ENCODE assay signal across 20 cellular contexts in the genomic region with DNA sequence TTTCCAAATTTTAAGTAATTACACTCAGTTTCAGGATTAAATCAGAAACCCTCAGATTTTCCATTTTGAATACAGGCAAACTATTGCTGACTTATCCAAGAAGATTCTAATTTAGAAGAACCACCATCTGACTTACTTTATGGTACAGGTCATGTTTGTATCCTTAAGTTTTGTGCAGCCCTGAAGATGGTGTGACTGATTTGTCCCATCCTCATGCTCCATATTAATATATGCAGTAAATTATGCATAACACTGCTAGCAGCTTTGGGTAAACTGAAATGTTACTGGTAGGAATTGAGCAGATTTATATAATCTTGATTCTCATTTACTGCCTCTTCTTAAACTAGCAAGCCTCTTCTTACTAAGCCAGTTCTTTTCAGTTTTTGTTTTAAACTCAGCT.
DNase-seq lines count a peak whose midpoint lies in the region; ATAC-seq lines count a peak whose summit lies in the region.
"Had no signal": no experiment of that assay in that cellular context is flagged by ENCODE, and none has a peak within 500 bp of the region (broad histone marks: within the 10 kb centered on the region; RNA-seq: fewer than 3 reads in every experiment).

No MANE protein-coding gene starts in this region.

- H3K27ac Mint-ChIP-seq in activated naive CD4-positive, alpha-beta T cell treated with anti-CD3 and anti-CD28 coated beads, Interleukin-2, amount 10 ng/mL, durations not matched to agents 7 days and 5 days = peak overlapping the region; percentile 79
- peak overlapping the region; percentile 97 for H3K27ac Mint-ChIP-seq in activated naive CD8-positive, alpha-beta T cell treated with anti-CD3 and anti-CD28 coated beads, Interleukin-2, amount 50 U/mL, for 24 hours

- DNase-seq in activated naive CD4-positive, alpha-beta T cell treated with anti-CD3 and anti-CD28 coated beads, Interleukin-2, amount 10 ng/mL, durations not matched to agents 7 days and 5 days = no peak
- no peak for DNase-seq in activated naive CD4-positive, alpha-beta T cell (lab: John Stamatoyannopoulos, UW)
- DNase-seq in activated naive CD8-positive, alpha-beta T cell treated with anti-CD3 and anti-CD28 coated beads, Interleukin-2, amount 50 U/mL, for 24 hours = no peak
- DNase-seq in OCI-M2 (lab: John Stamatoyannopoulos, UW; ENCODE audit: unreplicated experiment) (no peak), middle frontal gyrus (ENCODE audit: extremely low spot score, low spot score) (no peak)
- DNase-seq: activated effector memory CD4-positive, alpha-beta T cell treated with anti-CD3 and anti-CD28 coated beads, Interleukin-2, amount 50 U/mL, for 16 hours; brain microvascular endothelial cell; Calu3; dorsolateral prefrontal cortex; lower lobe of right lung; NCI-H446; retina; SHP77; substantia nigra had no signal

- ATAC-seq in HG03280 (IDR thresholded peaks at IDR 0.05; ENCODE audit: unreplicated experiment) (peak; percentile 26), HG03520 (IDR thresholded peaks at IDR 0.05; ENCODE audit: unreplicated experiment) (no peak), GM21447 (IDR thresholded peaks at IDR 0.05; ENCODE audit: unreplicated experiment) (no peak)
- ATAC-seq in activated naive CD8-positive, alpha-beta T cell treated with anti-CD3 and anti-CD28 coated beads, Interleukin-2, amount 50 U/mL, for 24 hours = peak; percentile 89
- ATAC-seq: esophagus mucosa, HepG2, lower lobe of right lung had no signal

- H3K9me3 Mint-ChIP-seq in activated naive CD4-positive, alpha-beta T cell treated with anti-CD3 and anti-CD28 coated beads, Interleukin-2, amount 10 ng/mL, durations not matched to agents 7 days and 5 days = no peaks in the 10 kb centered on the region
- no peaks in the 10 kb centered on the region for H3K9me3 Mint-ChIP-seq in activated naive CD8-positive, alpha-beta T cell treated with anti-CD3 and anti-CD28 coated beads, Interleukin-2, amount 50 U/mL, for 24 hours
- H3K9me3 Mint-ChIP-seq: neural crest cell had no signal

- no peak overlapping the region for H3K4me3 Mint-ChIP-seq in activated naive CD4-positive, alpha-beta T cell treated with anti-CD3 and anti-CD28 coated beads, Interleukin-2, amount 10 ng/mL, durations not matched to agents 7 days and 5 days
- H3K4me3 Mint-ChIP-seq in activated naive CD8-positive, alpha-beta T cell treated with anti-CD3 and anti-CD28 coated beads, Interleukin-2, amount 50 U/mL, for 24 hours = peak overlapping the region; percentile 69
- H3K4me3 Mint-ChIP-seq: neural crest cell had no signal

- H3K27me3 Mint-ChIP-seq in activated naive CD4-positive, alpha-beta T cell treated with anti-CD3 and anti-CD28 coated beads, Interleukin-2, amount 10 ng/mL, durations not matched to agents 7 days and 5 days = no peaks in the 10 kb centered on the region
- no peaks in the 10 kb centered on the region for H3K27me3 Mint-ChIP-seq in activated naive CD8-positive, alpha-beta T cell treated with anti-CD3 and anti-CD28 coated beads, Interleukin-2, amount 50 U/mL, for 24 hours

- CTCF ChIA-PET in activated naive CD4-positive, alpha-beta T cell treated with anti-CD3 and anti-CD28 coated beads, Interleukin-2, amount 10 ng/mL, durations not matched to agents 7 days and 5 days (lab: Charles Lee) = interaction anchor here (1.0 to 1.5 kb wide), 3 partner anchors 18 to 61 kb away, joined by 3 to 5 read pairs (median 4); no protein-coding TSS in a partner anchor

- peaks cover 60% of the 10 kb centered on the region for H3K4me1 Mint-ChIP-seq in activated naive CD4-positive, alpha-beta T cell treated with anti-CD3 and anti-CD28 coated beads, Interleukin-2, amount 10 ng/mL, durations not matched to agents 7 days and 5 days
- peaks cover 65% of the 10 kb centered on the region for H3K4me1 Mint-ChIP-seq in activated naive CD8-positive, alpha-beta T cell treated with anti-CD3 and anti-CD28 coated beads, Interleukin-2, amount 50 U/mL, for 24 hours

- H3K36me3 Mint-ChIP-seq in activated naive CD4-positive, alpha-beta T cell treated with anti-CD3 and anti-CD28 coated beads, Interleukin-2, amount 10 ng/mL, durations not matched to agents 7 days and 5 days = peaks cover 31% of the 10 kb centered on the region
- H3K36me3 Mint-ChIP-seq in activated naive CD8-positive, alpha-beta T cell treated with anti-CD3 and anti-CD28 coated beads, Interleukin-2, amount 50 U/mL, for 24 hours (ENCODE audit: low read depth) = peaks cover 40% of the 10 kb centered on the region

Comparison
In these comparisons a context has a peak if more than half of its experiments do, and no peak if none do; other contexts are left out.
1. ATAC-seq: peak in HG03280 (single experiment) and activated naive CD8-positive, alpha-beta T cell treated with anti-CD3 and anti-CD28 coated beads, Interleukin-2, amount 50 U/mL, for 24 hours (single experiment); none in HG03520 (single experiment) and GM21447 (single experiment).